Comparison of ENCODE assay signal across 12 cellular contexts in genomic region chr9:134138292-134138691, GRCh38. TPM values are rescaled to one million over a fixed set of nuclear protein-coding genes. Genes with fewer than 3 reads are reported as not detected.
A peak's percentile ranks its signal among the peaks of the same experiment; 100 is the strongest.
DNase-seq lines count a peak whose midpoint lies in the region; FAIRE-seq and TF ChIP-seq lines count a peak whose summit lies in the region.
"Had no signal": no experiment of that assay in that cellular context is flagged by ENCODE, and none has a peak within 500 bp of the region (broad histone marks: within the 10 kb centered on the region; RNA-seq: fewer than 3 reads in every experiment).

No MANE protein-coding gene starts in this region.

- H2BK20ac ChIP-seq in H9 (ENCODE audit: low read depth, low read length, poor library complexity, severe bottlenecking): no peak overlapping the region

- whole genome bisulfite sequencing in H9 (ENCODE audit: extremely low coverage, insufficient read length, low lambda C conversion rate): no CpG with 5 or more reads among the region's 10 CpGs

- H3K23ac ChIP-seq in H9 (ENCODE audit: insufficient read length, low read depth, low read length): no peak overlapping the region

- no peak overlapping the region for H2BK12ac ChIP-seq in H9 (ENCODE audit: insufficient read length, low read depth, low read length)

- H3K9ac ChIP-seq in H9 (ENCODE audit: extremely low read depth, insufficient read length, low read length) (no peak overlapping the region), adipocyte (ENCODE audit: low read length) (peak overlapping the region; percentile 8)

- peak overlapping the region; percentile 37 to 90 for H3K4me3 Mint-ChIP-seq in H9

- H3K9me3 Mint-ChIP-seq in H9: no peaks in the 10 kb centered on the region

- no peak overlapping the region for H3K4me2 ChIP-seq in H9 (ENCODE audit: insufficient read depth, insufficient read length, low read length)

- H3K56ac ChIP-seq in H9 (ENCODE audit: insufficient read length, low read depth, low read length): no peak overlapping the region

- FAIRE-seq in GM12892 (lab: Jason Lieb, UNC): no peak
- FAIRE-seq: GM18507 had no signal

- TF ChIP-seq CTCF in H9 (conservative IDR thresholded peaks at IDR 0.05): no peak

- H2BK5ac ChIP-seq in H9 (ENCODE audit: insufficient read length, low read length): no peak overlapping the region

- no peak overlapping the region for H2BK120ac ChIP-seq in H9 (ENCODE audit: low read depth, low read length, poor library complexity, severe bottlenecking)

- H4K8ac ChIP-seq in H9 (replicated peaks; ENCODE audit: insufficient read length, low read depth, low read length): no peak overlapping the region

- H3K9me3 ChIP-seq in H9 (ENCODE audit: control insufficient read depth, low read depth, low read length): no peaks in the 10 kb centered on the region
- no peaks in the 10 kb centered on the region for H3K9me3 ChIP-seq in adipocyte (ENCODE audit: control insufficient read depth, low read length)
- no peaks in the 10 kb centered on the region for H3K9me3 ChIP-seq in muscle layer of duodenum (ENCODE audit: control insufficient read depth in 1 of 2, low read length in 2 of 2)

- no peaks in the 10 kb centered on the region for H3K27me3 Mint-ChIP-seq in H9 (ENCODE audit: low read depth)

- H4K91ac ChIP-seq in H9 (ENCODE audit: insufficient read length, low read depth, low read length): no peak overlapping the region

- no peak for DNase-seq in H9
- DNase-seq in adipocyte (ENCODE audit: low read depth): no peak
- DNase-seq in COLO668 (lab: John Stamatoyannopoulos, UW; ENCODE audit: unreplicated experiment): no peak
- DNase-seq in NAMALWA (ENCODE audit: low spot score): no peak
- no peak for DNase-seq in GM12892 (ENCODE audit: insufficient read length)
- DNase-seq in kidney tubule cell (ENCODE audit: low spot score): no peak
- DNase-seq: activated gamma-delta T cell treated with Interleukin-2 at 50 U/mL for 16 hours, NCI-H524 had no signal

- H3K4me1 ChIP-seq in ACC112 (ENCODE audit: control insufficient read depth, insufficient read depth, low read length, unreplicated experiment) (peaks cover 29% of the 10 kb centered on the region), H9 (ENCODE audit: insufficient read depth, low read length) (peaks cover 3% of the 10 kb centered on the region; the same call in 1 of the 2 replicates), adipocyte (ENCODE audit: control insufficient read depth, insufficient read depth, low read length) (peaks cover 37% of the 10 kb centered on the region), muscle layer of duodenum (ENCODE audit: control insufficient read depth in 1 of 2, insufficient read depth in 2 of 2, low read length in 2 of 2) (peaks cover 13 to 50% of the 10 kb centered on the region in 2 donors)

- H3K4ac ChIP-seq in H9 (ENCODE audit: low read depth, low read length): no peak overlapping the region

- peak overlapping the region; percentile 40 for H3K4me3 ChIP-seq in ACC112 (ENCODE audit: low read depth, low read length)
- peak overlapping the region; percentile 33 for H3K4me3 ChIP-seq in adipocyte (ENCODE audit: low read length)
- H3K4me3 ChIP-seq in muscle layer of duodenum (ENCODE audit: low read depth in 1 of 2, low read length in 2 of 2): peak overlapping the region in 1 of 2 donors; percentile 41

- H3K79me1 ChIP-seq in H9 (ENCODE audit: insufficient read depth, low read depth, low read length, poor library complexity, severe bottlenecking): peaks cover 7% of the 10 kb centered on the region

- H3K23me2 ChIP-seq in H9 (ENCODE audit: insufficient read length, low read depth, low read length, poor library complexity, severe bottlenecking): peaks cover 11% of the 10 kb centered on the region

- no peak overlapping the region for H2BK15ac ChIP-seq in H9 (ENCODE audit: low read depth, low read length)

- H3K79me2 ChIP-seq in ACC112 (ENCODE audit: control insufficient read depth, insufficient read depth, low read length, unreplicated experiment): peaks cover 43% of the 10 kb centered on the region
- peaks cover 29% of the 10 kb centered on the region; the same call in 1 of the 2 replicates for H3K79me2 ChIP-seq in H9 (ENCODE audit: insufficient read depth, low read length)

- H3K36me3 ChIP-seq in ACC112 (ENCODE audit: insufficient read depth, low read length): peaks cover 9% of the 10 kb centered on the region; the same call in 1 of the 2 replicates
- peaks cover 31% of the 10 kb centered on the region for H3K36me3 ChIP-seq in adipocyte (ENCODE audit: control insufficient read depth, insufficient read depth, low read length, severe bottlenecking)
- H3K36me3 ChIP-seq in muscle layer of duodenum (ENCODE audit: control insufficient read depth in 1 of 2, insufficient read depth in 2 of 2, low read length in 2 of 2): peaks cover 16 to 27% of the 10 kb centered on the region in 2 donors

- H4K5ac ChIP-seq in H9 (ENCODE audit: insufficient read length, low read depth, low read length): no peak overlapping the region

- peak overlapping the region; percentile 24 to 81 (median 69); a peak in 3 of 7 replicates for H3K27ac Mint-ChIP-seq in H9

- H3K27me3 ChIP-seq in ACC112 (ENCODE audit: insufficient read depth, low read length) (no peaks in the 10 kb centered on the region), H9 (ENCODE audit: insufficient read depth, low read length) (no peaks in the 10 kb centered on the region), adipocyte (replicated peaks; ENCODE audit: control insufficient read depth, insufficient read depth, low read length) (no peaks in the 10 kb centered on the region), muscle layer of duodenum (ENCODE audit: low read depth, low read length) (no peaks in the 10 kb centered on the region)

- H2AK5ac ChIP-seq in H9 (ENCODE audit: insufficient read length, low read length): no peak overlapping the region

- H3K14ac ChIP-seq in H9 (ENCODE audit: insufficient read depth, low read length): no peak overlapping the region

- no peak overlapping the region for H3K27ac ChIP-seq in ACC112 (ENCODE audit: low read depth, low read length)
- H3K27ac ChIP-seq in H9 (ENCODE audit: insufficient read length, low read depth, low read length): no peak overlapping the region
- H3K27ac ChIP-seq in muscle layer of duodenum (ENCODE audit: low read length): peak overlapping the region; percentile 49

- peaks cover 6% of the 10 kb centered on the region for H4K20me1 ChIP-seq in H9 (ENCODE audit: control insufficient read depth, insufficient read depth, insufficient read length)

- H3T11ph ChIP-seq in H9 (ENCODE audit: low read length): no peak overlapping the region

- H3K18ac ChIP-seq in H9 (ENCODE audit: insufficient read length, low read depth, low read length): no peak overlapping the region

- TF ChIP-seq POLR2A in GM12892 (IDR thresholded peaks at IDR 0.05; ENCODE audit: low read depth, low read length): no peak

- peaks cover 40 to 48% (median 40%) of the 10 kb centered on the region in 3 experiments; a peak in 6 of 7 replicates for H3K36me3 Mint-ChIP-seq in H9 (ENCODE audit: insufficient read depth in 1 of 3, low read depth in 3 of 3)

- H3K4me1 Mint-ChIP-seq in H9: peaks cover 15 to 32% of the 10 kb centered on the region in 2 experiments

- H2AFZ ChIP-seq in ACC112 (ENCODE audit: low read length, unreplicated experiment): no peak overlapping the region
- no peak overlapping the region for H2AFZ ChIP-seq in H9 (ENCODE audit: low read length)

RNA-seq across cellular contexts. Expression of gene WDR5, which starts 2.4 kb away (rescaled TPM):
- total RNA-seq in H9 (2021): 72.3 and 74.0 TPM in 2 replicates
- polyA plus RNA-seq in GM12892 (2012; ENCODE audit: missing spikeins): 23.4 TPM

RNA-seq across cellular contexts. Expression of gene RNU6ATAC, which starts 26.1 kb away (rescaled TPM):
- 132 and 134 TPM in 2 replicates for total RNA-seq in H9 (2021)
- polyA plus RNA-seq in GM12892 (2012; ENCODE audit: missing spikeins): not detected
- total RNA-seq: renal cortical epithelial cell had no signal
